Comparison of ENCODE assay signal across 34 cellular contexts in genomic region chr1:219967361-219967760, GRCh38. TPM values are rescaled to one million over a fixed set of nuclear protein-coding genes. Genes with fewer than 3 reads are reported as not detected.
"Had no signal": no experiment of that assay in that cellular context is flagged by ENCODE, and none has a peak within 500 bp of the region (broad histone marks: within the 10 kb centered on the region; RNA-seq: fewer than 3 reads in every experiment).

No MANE protein-coding gene starts in this region.

- H3K9ac ChIP-seq: neural progenitor cell, parathyroid adenoma had no signal

- H3K27me3 Mint-ChIP-seq: dendritic cell treated with granulocyte-macrophage colony-stimulating factor and Interleukin-4, amounts not matched to agents 40 ng/mL and 50 ng/mL, for 4 days; naive B cell; type B pancreatic cell had no signal

- H3K4me2 ChIP-seq: hepatocyte, neural progenitor cell, smooth muscle cell had no signal

- H3K9me3 ChIP-seq: colonic mucosa, esophagus muscularis mucosa, gastroesophageal sphincter, heart left ventricle, mucosa of descending colon, prostate gland, right atrium auricular region, testis, tibial artery had no signal

- H3K9me3 Mint-ChIP-seq: dendritic cell treated with granulocyte-macrophage colony-stimulating factor and Interleukin-4, amounts not matched to agents 40 ng/mL and 50 ng/mL, for 4 days; endodermal cell; naive B cell; nephron had no signal

- H3K4me3 Mint-ChIP-seq: dendritic cell treated with granulocyte-macrophage colony-stimulating factor and Interleukin-4, amounts not matched to agents 40 ng/mL and 50 ng/mL, for 4 days; endodermal cell; mesothelial cell of epicardium; naive B cell; nephron; neural progenitor cell; type B pancreatic cell had no signal

- ATAC-seq: foreskin keratinocyte, gastroesophageal sphincter, heart left ventricle, left lobe of liver, mucosa of descending colon, sciatic nerve had no signal

- H3K4me3 ChIP-seq: colonic mucosa, esophagus muscularis mucosa, gastroesophageal sphincter, heart left ventricle, hepatocyte, mucosa of descending colon, neural progenitor cell, prostate gland, right atrium auricular region, smooth muscle cell, testis, tibial artery had no signal

- H3K79me2 ChIP-seq: hepatocyte, parathyroid adenoma had no signal

- H3K27ac Mint-ChIP-seq: dendritic cell treated with granulocyte-macrophage colony-stimulating factor and Interleukin-4, amounts not matched to agents 40 ng/mL and 50 ng/mL, for 4 days; endodermal cell; mesothelial cell of epicardium; nephron; neural progenitor cell; type B pancreatic cell had no signal

- H3K36me3 ChIP-seq: colonic mucosa, neural progenitor cell, prostate gland had no signal

- H2AFZ ChIP-seq: hepatocyte, neural progenitor cell, parathyroid adenoma had no signal

- H3K4me1 Mint-ChIP-seq: naive B cell, nephron had no signal

- H3K27ac ChIP-seq: colonic mucosa, esophagus muscularis mucosa, foreskin keratinocyte, gastroesophageal sphincter, heart left ventricle, hepatocyte, neural progenitor cell, parathyroid adenoma, prostate gland, right atrium auricular region, testis, tibial artery had no signal

- H3K27me3 ChIP-seq: colonic mucosa, esophagus muscularis mucosa, foreskin keratinocyte, gastroesophageal sphincter, heart left ventricle, hepatocyte, neural progenitor cell, right atrium auricular region, testis, tibial artery had no signal

- DNase-seq: colonic mucosa; effector CD8-positive, alpha-beta T cell; endodermal cell; foreskin keratinocyte; heart left ventricle; kidney; mesenchymal stem cell; mucosa of descending colon; naive B cell; stimulated activated CD4-positive, alpha-beta T cell treated with anti-CD3 and anti-CD28 coated beads, Interleukin-12 subunit alpha, Interleukin-12 subunit beta, amount 100 ng/mL, for 4 hours; stimulated activated CD4-positive, alpha-beta T cell treated with anti-CD3 and anti-CD28 coated beads, Interleukin-1b, Interleukin-23, amount 100 ng/mL, for 48 hours; stimulated activated CD4-positive, alpha-beta T cell treated with anti-CD3 and anti-CD28 coated beads, Interleukin-4, amount 100 ng/mL, for 1 hour; stimulated activated CD8-positive, alpha-beta memory T cell treated with anti-CD3 and anti-CD28 coated beads, Interleukin-4, amount 100 ng/mL, for 48 hours; stimulated activated naive CD4-positive, alpha-beta T cell; substantia nigra; testis; tibial artery had no signal

- H3K4me1 ChIP-seq: colonic mucosa, esophagus muscularis mucosa, foreskin keratinocyte, gastroesophageal sphincter, heart left ventricle, parathyroid adenoma, prostate gland, right atrium auricular region, testis, tibial artery had no signal

RNA-seq across cellular contexts. Expression of gene SLC30A10, which starts 39.0 kb away (rescaled TPM):
- total RNA-seq: endothelial cell of umbilical vein, esophagus muscularis mucosa, fibroblast of lung, foreskin keratinocyte, gastroesophageal sphincter, kidney, lung microvascular endothelial cell, right atrium auricular region, smooth muscle cell had no signal
- polyA plus RNA-seq: endothelial cell of umbilical vein, fibroblast of lung, foreskin keratinocyte, smooth muscle cell had no signal
